18 cellular contexts compared by ENCODE assay signal in genomic region chr19:56115490-56115889, GRCh38.
"Had no signal": no experiment of that assay in that cellular context is flagged by ENCODE, and none has a peak within 500 bp of the region (broad histone marks: within the 10 kb centered on the region; RNA-seq: fewer than 3 reads in every experiment).

No MANE protein-coding gene starts in this region.

- H3K4me3 ChIP-seq: ascending aorta, coronary artery, left ventricle myocardium inferior, mucosa of descending colon, sigmoid colon, tibial nerve, vagina had no signal

- H3K27ac ChIP-seq: ascending aorta, coronary artery, sigmoid colon, tibial nerve, vagina had no signal

- H3K36me3 ChIP-seq: left ventricle myocardium inferior, vagina had no signal

- H3K4me3 Mint-ChIP-seq: activated naive CD4-positive, alpha-beta T cell treated with anti-CD3 and anti-CD28 coated beads, Interleukin-2, amount 10 ng/mL, durations not matched to agents 7 days and 5 days had no signal

- H3K27me3 ChIP-seq: ascending aorta, sigmoid colon, tibial nerve, vagina had no signal

- DNase-seq: activated CD4-positive, alpha-beta T cell treated with anti-CD3 and anti-CD28 coated beads for 4 hours; activated CD8-positive, alpha-beta memory T cell treated with anti-CD3 and anti-CD28 coated beads, Interleukin-2, amount 50 U/mL, for 4 hours; activated effector memory CD4-positive, alpha-beta T cell treated with Interleukin-2 at 50 U/mL for 16 hours; activated naive CD4-positive, alpha-beta T cell treated with anti-CD3 and anti-CD28 coated beads, Interleukin-2, amount 10 ng/mL, durations not matched to agents 7 days and 5 days; activated T-cell treated with anti-CD3 and anti-CD28 coated beads, Interleukin-2, amount 50 U/mL, for 4 hours; kidney glomerular epithelial cell; left ventricle myocardium inferior; mesenchymal stem cell; mucosa of descending colon; naive thymus-derived CD4-positive, alpha-beta T cell; sigmoid colon; stimulated activated naive CD8-positive, alpha-beta T cell treated with anti-CD3 and anti-CD28 coated beads, Interleukin-15, Interleukin-2, amounts not matched to agents 100 U/mL and 50 U/mL, for 24 hours; SW 1271; T-helper 2 cell had no signal

- H3K9me3 Mint-ChIP-seq: activated naive CD4-positive, alpha-beta T cell treated with anti-CD3 and anti-CD28 coated beads, Interleukin-2, amount 10 ng/mL, durations not matched to agents 7 days and 5 days; activated T-cell treated with anti-CD3 and anti-CD28 coated beads, Interleukin-2, amount 50 U/mL, for 4 hours; naive thymus-derived CD4-positive, alpha-beta T cell had no signal

- H3K9me3 ChIP-seq: ascending aorta, left ventricle myocardium inferior, mucosa of descending colon, sigmoid colon, tibial nerve, vagina had no signal

- ATAC-seq: activated T-cell treated with anti-CD3 and anti-CD28 coated beads, Interleukin-2, amount 50 U/mL, for 4 hours; mucosa of descending colon; naive thymus-derived CD4-positive, alpha-beta T cell; stimulated activated naive CD8-positive, alpha-beta T cell treated with anti-CD3 and anti-CD28 coated beads, Interleukin-15, Interleukin-2, amounts not matched to agents 100 U/mL and 50 U/mL, for 24 hours had no signal

- H3K27me3 Mint-ChIP-seq: activated naive CD4-positive, alpha-beta T cell treated with anti-CD3 and anti-CD28 coated beads, Interleukin-2, amount 10 ng/mL, durations not matched to agents 7 days and 5 days; naive thymus-derived CD4-positive, alpha-beta T cell had no signal
